In genomic region chr10:70146489-70147488, GRCh38 we compare ENCODE assay signal across 8 cellular contexts. TPM values are rescaled to one million over a fixed set of nuclear protein-coding genes. Genes with fewer than 3 reads are reported as not detected.
A peak's percentile ranks its signal among the peaks of the same experiment; 100 is the strongest.
DNase-seq lines count a peak whose midpoint lies in the region; ATAC-seq and TF ChIP-seq lines count a peak whose summit lies in the region.

A gene with protein sequence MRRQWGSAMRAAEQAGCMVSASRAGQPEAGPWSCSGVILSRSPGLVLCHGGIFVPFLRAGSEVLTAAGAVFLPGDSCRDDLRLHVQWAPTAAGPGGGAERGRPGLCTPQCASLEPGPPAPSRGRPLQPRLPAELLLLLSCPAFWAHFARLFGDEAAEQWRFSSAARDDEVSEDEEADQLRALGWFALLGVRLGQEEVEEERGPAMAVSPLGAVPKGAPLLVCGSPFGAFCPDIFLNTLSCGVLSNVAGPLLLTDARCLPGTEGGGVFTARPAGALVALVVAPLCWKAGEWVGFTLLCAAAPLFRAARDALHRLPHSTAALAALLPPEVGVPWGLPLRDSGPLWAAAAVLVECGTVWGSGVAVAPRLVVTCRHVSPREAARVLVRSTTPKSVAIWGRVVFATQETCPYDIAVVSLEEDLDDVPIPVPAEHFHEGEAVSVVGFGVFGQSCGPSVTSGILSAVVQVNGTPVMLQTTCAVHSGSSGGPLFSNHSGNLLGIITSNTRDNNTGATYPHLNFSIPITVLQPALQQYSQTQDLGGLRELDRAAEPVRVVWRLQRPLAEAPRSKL (minus strand): TSS chr10:70146700. CDS start chr10:70146586, 114 bp downstream.

- peak; percentile 44 for TF ChIP-seq CTCF in CD8-positive, alpha-beta T cell (IDR thresholded peaks at IDR 0.05)
- TF ChIP-seq CTCF in dorsolateral prefrontal cortex (IDR thresholded peaks at IDR 0.05 in 54 of 56, conservative IDR thresholded peaks at IDR 0.05 in 2 of 56; ENCODE audit: low read depth in 1 of 56, partially characterized antibody in 56 of 56) = peak; percentile 18 to 89 (median 70)
- TF ChIP-seq CTCF in right lobe of liver (IDR thresholded peaks at IDR 0.05) = peak; percentile 61 to 72 (median 65)

- no peaks in the 10 kb centered on the region for H3K9me3 Mint-ChIP-seq in CD8-positive, alpha-beta T cell
- no peaks in the 10 kb centered on the region for H3K9me3 Mint-ChIP-seq in activated CD4-positive, alpha-beta memory T cell treated with anti-CD3 and anti-CD28 coated beads for 36 hours

- peaks cover 30% of the 10 kb centered on the region for H3K4me1 ChIP-seq in CD8-positive, alpha-beta T cell (ENCODE audit: insufficient read depth, low read length)
- peaks cover 0 to 9% (median 3%) of the 10 kb centered on the region in 4 donors for H3K4me1 ChIP-seq in right lobe of liver

- H3K36me3 ChIP-seq in CD8-positive, alpha-beta T cell (ENCODE audit: insufficient read depth, low read length) = peaks cover 17% of the 10 kb centered on the region
- H3K36me3 ChIP-seq in right lobe of liver = peaks cover 0 to 18% (median 7%) of the 10 kb centered on the region in 4 donors

- H3K4me3 Mint-ChIP-seq in CD8-positive, alpha-beta T cell = peak within 1 kb of the TSS; percentile 90
- H3K4me3 Mint-ChIP-seq in activated CD4-positive, alpha-beta memory T cell treated with anti-CD3 and anti-CD28 coated beads for 36 hours = peak within 1 kb of the TSS; percentile 89

- under 1% methylated on average over 19 of the region's 40 CpGs for WGBS in right lobe of liver (ENCODE audit: insufficient coverage, low coverage, low lambda C conversion rate, missing lambda C conversion rate)

- H3K36me3 Mint-ChIP-seq in CD8-positive, alpha-beta T cell = peaks cover 37% of the 10 kb centered on the region
- H3K36me3 Mint-ChIP-seq in activated CD4-positive, alpha-beta memory T cell treated with anti-CD3 and anti-CD28 coated beads for 36 hours = peaks cover 18% of the 10 kb centered on the region

- H3K4me1 Mint-ChIP-seq in CD8-positive, alpha-beta T cell (ENCODE audit: low read depth) = peaks cover 45% of the 10 kb centered on the region
- peaks cover 21% of the 10 kb centered on the region for H3K4me1 Mint-ChIP-seq in activated CD4-positive, alpha-beta memory T cell treated with anti-CD3 and anti-CD28 coated beads for 36 hours (ENCODE audit: low read depth)

- DNase-seq in CD8-positive, alpha-beta T cell = peak; percentile 83 to 95 (median 89)
- DNase-seq in HK-2 (ENCODE audit: unreplicated experiment) (peak; percentile 99), NCI-H82 treated with DMSO at 0.1 percent for 48 hours (lab: John Stamatoyannopoulos, UW; ENCODE audit: unreplicated experiment) (peak; percentile 96), dorsolateral prefrontal cortex (peak; percentile 93 to 99 (median 97)), right lobe of liver (peak; percentile 96 to 97 (median 97))
- DNase-seq in activated CD4-positive, alpha-beta memory T cell treated with anti-CD3 and anti-CD28 coated beads for 36 hours = peak; percentile 96
- peak; percentile 85 to 94 for DNase-seq in stimulated activated CD4-positive, alpha-beta T cell treated with anti-CD3 and anti-CD28 coated beads, Interleukin-4, amount 100 ng/mL, for 4 hours

- no peaks in the 10 kb centered on the region for H3K9me3 ChIP-seq in CD8-positive, alpha-beta T cell (ENCODE audit: low read length)
- no peaks in the 10 kb centered on the region for H3K9me3 ChIP-seq in right lobe of liver

- H3K4me3 ChIP-seq in CD8-positive, alpha-beta T cell (ENCODE audit: low read depth, low read length) = peak within 1 kb of the TSS; percentile 76
- H3K4me3 ChIP-seq in dorsolateral prefrontal cortex = peak within 1 kb of the TSS; percentile 58 to 100 (median 83)
- H3K4me3 ChIP-seq in right lobe of liver = peak within 1 kb of the TSS; percentile 77 to 91 (median 89)

- peak; percentile 81 for TF ChIP-seq POLR2A in right lobe of liver (IDR thresholded peaks at IDR 0.05)

- no peaks in the 10 kb centered on the region for H3K27me3 Mint-ChIP-seq in CD8-positive, alpha-beta T cell (ENCODE audit: low read depth)
- no peaks in the 10 kb centered on the region for H3K27me3 Mint-ChIP-seq in activated CD4-positive, alpha-beta memory T cell treated with anti-CD3 and anti-CD28 coated beads for 36 hours

- POLR2A ChIA-PET in CD8-positive, alpha-beta T cell (lab: Charles Lee) = interaction anchor here (0.6 to 4.8 kb wide), 26 partner anchors 9 to 1618 kb away, joined by 3 to 69 read pairs (median 5); partner anchors contain the start of genes EIF4EBP2, PPA1 and SAR1A
- POLR2A ChIA-PET in activated CD4-positive, alpha-beta memory T cell treated with anti-CD3 and anti-CD28 coated beads for 36 hours (lab: Charles Lee) = interaction anchor here (0.6 to 3.2 kb wide), 13 partner anchors 10 to 271 kb away, joined by 3 to 50 read pairs (median 4); partner anchors contain the start of genes EIF4EBP2, PPA1 and SAR1A

- peak within 1 kb of the TSS; percentile 84 for H3K27ac ChIP-seq in CD8-positive, alpha-beta T cell (ENCODE audit: low read depth, low read length)
- H3K27ac ChIP-seq in dorsolateral prefrontal cortex (peak within 1 kb of the TSS; percentile 57 to 98 (median 94)), right lobe of liver (peak within 1 kb of the TSS; percentile 68 to 93 (median 88))

- CTCF ChIA-PET in CD8-positive, alpha-beta T cell (lab: Charles Lee) = interaction anchor here (0.6 to 5.0 kb wide), 31 partner anchors 10 to 256 kb away, joined by 3 to 72 read pairs (median 5); partner anchors contain the start of genes AIFM2, PPA1 and SAR1A
- CTCF ChIA-PET in activated CD4-positive, alpha-beta memory T cell treated with anti-CD3 and anti-CD28 coated beads for 36 hours (lab: Charles Lee) = interaction anchor here (0.6 to 4.4 kb wide), 40 partner anchors 9 to 709 kb away, joined by 3 to 59 read pairs (median 4); partner anchors contain the start of genes AIFM2, EIF4EBP2, PPA1 and SAR1A

- intact Hi-C loops in CD8-positive, alpha-beta T cell (cut with DNase I, micrococcal nuclease) = loop anchor here (1.0 to 5.0 kb wide), 12 partner anchors 13 to 258 kb away; partner anchors contain the start of genes EIF4EBP2 (in 2 of the 2), PPA1 (in 2 of the 2), SAR1A (in 2 of the 2) and LRRC20 (in 1 of the 2)
- intact Hi-C loops in activated CD4-positive, alpha-beta memory T cell treated with anti-CD3 and anti-CD28 coated beads for 36 hours (cut with micrococcal nuclease) = loop anchor here (1.0 to 5.0 kb wide), 5 partner anchors 17 to 87 kb away; partner anchors contain the start of genes PPA1 and SAR1A
- intact Hi-C loops in dorsolateral prefrontal cortex (cut with DNase I) = loop anchor here in 1 of 2 donors (1.0 to 10.0 kb wide), 3 partner anchors 24 to 216 kb away; partner anchors contain the start of genes PPA1 and SAR1A
- intact Hi-C loops in right lobe of liver (cut with DNase I) = no loop called here

- H3K27ac Mint-ChIP-seq in CD8-positive, alpha-beta T cell = peak within 1 kb of the TSS; percentile 94
- peak within 1 kb of the TSS; percentile 90 for H3K27ac Mint-ChIP-seq in activated CD4-positive, alpha-beta memory T cell treated with anti-CD3 and anti-CD28 coated beads for 36 hours

- H3K27me3 ChIP-seq in CD8-positive, alpha-beta T cell (ENCODE audit: insufficient read depth, low read length) = no peaks in the 10 kb centered on the region
- no peaks in the 10 kb centered on the region for H3K27me3 ChIP-seq in dorsolateral prefrontal cortex
- H3K27me3 ChIP-seq in right lobe of liver = no peaks in the 10 kb centered on the region

- peak; percentile 80 for ATAC-seq in CD8-positive, alpha-beta T cell
- ATAC-seq in GM19452 (IDR thresholded peaks at IDR 0.05; ENCODE audit: unreplicated experiment) = peak; percentile 93
- peak; percentile 91 to 96 (median 94) for ATAC-seq in right lobe of liver

RNA-seq across cellular contexts. Expression of the gene that starts here (rescaled TPM):
- total RNA-seq in CD8-positive, alpha-beta T cell = 10 to 100 TPM in 1 of 2 experiments, 1 to 10 TPM in 1; 9.6 to 10.3 TPM
- 10 to 100 TPM; 10.9 to 12.1 TPM for total RNA-seq in activated CD4-positive, alpha-beta memory T cell treated with anti-CD3 and anti-CD28 coated beads for 36 hours
- total RNA-seq in dorsolateral prefrontal cortex = 10 to 100 TPM in 117 of 120 experiments, 1 to 10 TPM in 3; 8.9 to 21.6 (median 15.1) TPM
- 10 to 100 TPM in 2 of 6 experiments, 1 to 10 TPM in 4; 5.3 to 11.1 (median 8.2) TPM for total RNA-seq in right lobe of liver

Comparison
In these comparisons a context has a peak if more than half of its experiments do, and no peak if none do; other contexts are left out.
1. Peak in every context shown above with its lines: DNase-seq, ATAC-seq, H3K4me3 ChIP-seq and H3K27ac ChIP-seq.
2. intact Hi-C loops: an anchor here in CD8-positive, alpha-beta T cell (1.0 to 5.0 kb wide) and activated CD4-positive, alpha-beta memory T cell treated with anti-CD3 and anti-CD28 coated beads for 36 hours (1.0 to 5.0 kb wide); none called in right lobe of liver.